ENCODE assay signal across 32 cellular contexts in the genomic region with DNA sequence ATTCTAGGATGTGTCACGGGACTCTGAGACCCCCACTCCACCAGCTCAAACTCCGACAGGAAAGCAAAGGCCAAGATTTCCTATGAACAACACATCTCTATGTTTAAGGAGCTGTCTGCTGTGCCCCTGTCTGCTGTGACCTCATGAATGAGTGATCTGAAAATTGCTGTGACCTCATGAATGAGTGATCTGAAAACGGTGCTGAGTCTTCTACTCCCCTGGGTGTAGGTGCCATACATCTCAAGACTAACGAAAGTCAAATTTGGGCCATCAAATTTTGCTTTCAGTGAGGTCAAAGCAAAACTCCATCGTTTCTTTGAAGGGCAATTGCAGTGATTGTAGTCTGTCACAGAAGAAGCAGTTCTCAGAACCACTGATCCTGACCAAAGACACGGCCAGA. TPM values are rescaled to one million over a fixed set of nuclear protein-coding genes. Genes with fewer than 3 reads are reported as not detected.
DNase-seq lines count a peak whose midpoint lies in the region; ATAC-seq, FAIRE-seq and TF ChIP-seq lines count a peak whose summit lies in the region.
"Had no signal": no experiment of that assay in that cellular context is flagged by ENCODE, and none has a peak within 500 bp of the region (broad histone marks: within the 10 kb centered on the region; RNA-seq: fewer than 3 reads in every experiment).

No MANE protein-coding gene starts in this region.

- no peak for TF ChIP-seq RAD21 in HepG2 (CRISPR knock-in tag; IDR thresholded peaks at IDR 0.05)

- 0 out of 2 replicates have a peak, but pooled peaks cover 2% of the 10 kb centered on the region for H4K20me1 ChIP-seq in HepG2 (ENCODE audit: insufficient read depth, low read length)
- H4K20me1 ChIP-seq: BLaER1 treated with 17β-estradiol and CSF1 and Interleukin-3, amounts not matched to agents 10 nM and 100 nM had no signal

- H3K4me2 ChIP-seq in HepG2 (ENCODE audit: low read depth, low read length): no peak overlapping the region

- no peaks in the 10 kb centered on the region for H3K79me2 ChIP-seq in HepG2 (ENCODE audit: insufficient read depth, low read length)

- H3K27ac ChIP-seq in HepG2 (ENCODE audit: extremely low read length, insufficient read depth, low read length) (no peak overlapping the region), right lobe of liver (no peak overlapping the region), left lung (peak overlapping the region in 1 of 2 donors; percentile 34)
- H3K27ac ChIP-seq: 22Rv1, SJCRH30 had no signal

- H2AFZ ChIP-seq in HepG2 (ENCODE audit: low read length): no peak overlapping the region

- H3K9me3 ChIP-seq in HepG2 (ENCODE audit: low read length) (no peaks in the 10 kb centered on the region), right lobe of liver (no peaks in the 10 kb centered on the region), left lung (no peaks in the 10 kb centered on the region)
- H3K9me3 ChIP-seq: BLaER1 treated with 17β-estradiol and CSF1 and Interleukin-3, amounts not matched to agents 10 nM and 100 nM; heart right ventricle; SJCRH30; spleen had no signal

- TF ChIP-seq EP300 in HepG2 (IDR thresholded peaks at IDR 0.05; ENCODE audit: low read depth in 2 of 2, low read length in 2 of 2): no peak
- TF ChIP-seq EP300 in HepG2 (CRISPR knock-in tag; IDR thresholded peaks at IDR 0.05; ENCODE audit: borderline replicate concordance): no peak

- POLR2A ChIA-PET in HepG2 (lab: Yijun Ruan, JAX): no interaction called here

- in situ Hi-C loops in HepG2 (cut with HindIII; ENCODE audit: extremely low pct_ligation_motif_present, low pct_unique_long_range_greater_than_20kb): no loop called here

- no peak for TF ChIP-seq CTCF in HepG2 (CRISPR knock-in tag; IDR thresholded peaks at IDR 0.05)
- no peak for TF ChIP-seq CTCF in right lobe of liver (IDR thresholded peaks at IDR 0.05)
- TF ChIP-seq CTCF in left lung (IDR thresholded peaks at IDR 0.05): no peak

- H3K4me3 ChIP-seq in HepG2 (replicated peaks in 1 of 3; ENCODE audit: insufficient read depth in 1 of 3, low read depth in 2 of 3, low read length in 3 of 3) (no peak overlapping the region), right lobe of liver (no peak overlapping the region), left lung (no peak overlapping the region)
- H3K4me3 ChIP-seq: BLaER1 treated with 17β-estradiol and CSF1 and Interleukin-3, amounts not matched to agents 10 nM and 100 nM; heart right ventricle; SJCRH30; spleen had no signal

- 0% methylated on average over 6 of the region's 6 CpGs for WGBS in HepG2 (ENCODE audit: low lambda C conversion rate)
- 36% methylated on average over 6 of the region's 6 CpGs for WGBS in right lobe of liver (ENCODE audit: insufficient coverage, low coverage, low lambda C conversion rate, missing lambda C conversion rate)

- TF ChIP-seq POLR2A in HepG2 (IDR thresholded peaks at IDR 0.05; ENCODE audit: insufficient read depth in 1 of 2, low read depth in 2 of 2, low read length in 2 of 2) (no peak), right lobe of liver (IDR thresholded peaks at IDR 0.05) (no peak)

- intact Hi-C loops in HepG2 (cut with micrococcal nuclease; ENCODE audit: unreplicated experiment) (no loop called here), right lobe of liver (cut with DNase I) (no loop called here), left lung (cut with DNase I) (no loop called here)

- ATAC-seq in HepG2 (no peak), right lobe of liver (no peak), GM21576 (IDR thresholded peaks at IDR 0.05; ENCODE audit: unreplicated experiment) (peak; percentile 23), HG03558 (IDR thresholded peaks at IDR 0.05; ENCODE audit: extremely low read depth, unreplicated experiment) (peak; percentile 21), left lung (no peak)
- ATAC-seq: activated naive CD4-positive, alpha-beta T cell treated with anti-CD3 and anti-CD28 coated beads, Interleukin-2, amount 50 U/mL, for 72 hours; heart right ventricle; naive thymus-derived CD4-positive, alpha-beta T cell; right cardiac atrium had no signal

- CTCF ChIA-PET in HepG2 (lab: Yijun Ruan, JAX; ENCODE audit: low intra/inter-chr PET ratio, low total read pairs): no interaction called here

- H3K27me3 ChIP-seq in HepG2 (ENCODE audit: control insufficient read depth in 1 of 2, insufficient read depth in 2 of 2, low read length in 2 of 2) (0 out of 5 replicates have a peak, but pooled peaks cover 0 to 7% of the 10 kb centered on the region in 2 experiments), right lobe of liver (no peaks in the 10 kb centered on the region), left lung (no peaks in the 10 kb centered on the region)
- H3K27me3 ChIP-seq: BLaER1 treated with 17β-estradiol and CSF1 and Interleukin-3, amounts not matched to agents 10 nM and 100 nM; SJCRH30; spleen had no signal

- BruUV-seq in HepG2 (replicated peaks; lab: Mats Ljungman, UMichigan): no TSS peak

- no peaks in the 10 kb centered on the region for H3K36me3 ChIP-seq in HepG2 (replicated peaks in 1 of 2; ENCODE audit: control insufficient read depth in 1 of 2, insufficient read depth in 2 of 2, low read length in 2 of 2)
- H3K36me3 ChIP-seq in right lobe of liver: no peaks in the 10 kb centered on the region
- no peaks in the 10 kb centered on the region for H3K36me3 ChIP-seq in left lung
- H3K36me3 ChIP-seq: BLaER1 treated with 17β-estradiol and CSF1 and Interleukin-3, amounts not matched to agents 10 nM and 100 nM; heart right ventricle; SJCRH30; spleen had no signal

- H3K4me1 ChIP-seq in HepG2 (ENCODE audit: insufficient read depth, low read length): no peaks in the 10 kb centered on the region
- H3K4me1 ChIP-seq in right lobe of liver: no peaks in the 10 kb centered on the region
- no peaks in the 10 kb centered on the region for H3K4me1 ChIP-seq in left lung
- H3K4me1 ChIP-seq: heart right ventricle, SJCRH30 had no signal

- FAIRE-seq in HepG2 (lab: Jason Lieb, UNC): no peak
- FAIRE-seq: frontal cortex, kidney had no signal

- H3K9ac ChIP-seq in HepG2 (ENCODE audit: insufficient read depth, low read depth, low read length): no peak overlapping the region
- H3K9ac ChIP-seq: BLaER1 treated with 17β-estradiol and CSF1 and Interleukin-3, amounts not matched to agents 10 nM and 100 nM had no signal

- DNase-seq in HepG2 (ENCODE audit: low spot score): no peak
- no peak for DNase-seq in right lobe of liver
- no peak for DNase-seq in activated T-cell treated with anti-CD3 and anti-CD28 coated beads, Interleukin-2, amount 50 U/mL, for 1 hour
- no peak for DNase-seq in left lung
- no peak for DNase-seq in islet precursor cell
- no peak for DNase-seq in activated CD8-positive, alpha-beta memory T cell treated with anti-CD3 and anti-CD28 coated beads, Interleukin-2, amount 50 U/mL, for 48 hours
- DNase-seq: activated CD4-positive, alpha-beta T cell treated with anti-CD3 and anti-CD28 coated beads, Interleukin-2, amount 10 ng/mL, durations not matched to agents 24 days and 14 days; activated CD8-positive, alpha-beta memory T cell treated with anti-CD3 and anti-CD28 coated beads for 24 hours; activated effector memory CD4-positive, alpha-beta T cell treated with Interleukin-2 at 50 U/mL for 16 hours; COR-L47; DMS53; GOT3; heart right ventricle; kidney; midbrain; naive thymus-derived CD4-positive, alpha-beta T cell; NCI-H1092; NCI-H1694 treated with DMSO at 0.1 percent for 48 hours; NCI-H510A; right cardiac atrium; RPMI8226; SJCRH30; spleen; substantia nigra had no signal

RNA-seq across cellular contexts. Expression of gene IL5RA, which starts 24.4 kb away (rescaled TPM):
- total RNA-seq in HepG2 (2016; rRNA removed; fragmentation: Illumina TruSeq; extraction: Trizol) (not detected in 2 replicates), right lobe of liver (not detected), left lung (1 to 10 TPM in 1 of 2 donors, under 1 TPM in 1; 0.50 to 2.5 TPM)
- not detected in 2 replicates for total RNA-seq in HepG2 (2016; cell fraction: cytosol; rRNA removed; fragmentation: Illumina TruSeq; extraction: Trizol; ENCODE audit: low read depth)
- total RNA-seq in HepG2 (2016; cell fraction: insoluble cytoplasmic fraction; rRNA removed; fragmentation: Illumina TruSeq; extraction: Trizol): not detected in 2 replicates
- not detected in 2 replicates for total RNA-seq in HepG2 (2016; cell fraction: membrane; rRNA removed; fragmentation: Illumina TruSeq; extraction: Trizol)
- total RNA-seq in HepG2 (2016; cell fraction: nucleus; rRNA removed; fragmentation: Illumina TruSeq; extraction: Trizol): not detected in 2 replicates
- not detected in 2 replicates for polyA plus RNA-seq in HepG2 (2011; rRNA removed)
- not detected in 2 replicates for polyA plus RNA-seq in HepG2 (2011; cell fraction: cytosol; rRNA removed)
- not detected in 2 replicates for polyA plus RNA-seq in HepG2 (2011; cell fraction: nucleus; rRNA removed)
- polyA plus RNA-seq in HepG2 (2012): not detected in 2 replicates
- not detected in 2 replicates for polyA plus RNA-seq in HepG2 (2016; cell fraction: cytosol; fragmentation: Illumina TruSeq; extraction: Trizol; ENCODE audit: low read depth)
- not detected in 2 replicates for polyA plus RNA-seq in HepG2 (2016; cell fraction: insoluble cytoplasmic fraction; fragmentation: Illumina TruSeq; extraction: Trizol; ENCODE audit: low read depth)
- polyA plus RNA-seq in HepG2 (2016; cell fraction: membrane; fragmentation: Illumina TruSeq; extraction: Trizol; ENCODE audit: low read depth): not detected in 2 replicates
- not detected in 2 replicates for polyA plus RNA-seq in HepG2 (2016; cell fraction: nucleus; fragmentation: Illumina TruSeq; extraction: Trizol; ENCODE audit: insufficient read depth, low read depth)
- polyA minus RNA-seq in HepG2 (2011; rRNA and poly(A)+ RNA removed; ENCODE audit: low replicate concordance): not detected in 2 replicates
- polyA minus RNA-seq in HepG2 (2011; cell fraction: cytosol; rRNA and poly(A)+ RNA removed): not detected in 2 replicates
- not detected in 2 replicates for polyA minus RNA-seq in HepG2 (2011; cell fraction: nucleus; rRNA and poly(A)+ RNA removed)
- total RNA-seq: activated CD4-positive, alpha-beta T cell treated with anti-CD3 and anti-CD28 coated beads, Interleukin-2, amount 10 ng/mL, durations not matched to agents 24 days and 14 days; activated naive CD4-positive, alpha-beta T cell treated with anti-CD3 and anti-CD28 coated beads, Interleukin-2, amount 50 U/mL, for 72 hours; chondrocyte; OCI-LY7; SJCRH30 had no signal
- polyA plus RNA-seq: naive thymus-derived CD4-positive, alpha-beta T cell had no signal

RNA-seq across cellular contexts. Expression of gene TRNT1, which starts 41.0 kb away (rescaled TPM):
- 27.7 and 31.1 TPM in 2 replicates for total RNA-seq in HepG2 (2016; rRNA removed; fragmentation: Illumina TruSeq; extraction: Trizol)
- total RNA-seq in HepG2 (2016; cell fraction: cytosol; rRNA removed; fragmentation: Illumina TruSeq; extraction: Trizol; ENCODE audit: low read depth): 29.0 and 32.0 TPM in 2 replicates
- total RNA-seq in HepG2 (2016; cell fraction: insoluble cytoplasmic fraction; rRNA removed; fragmentation: Illumina TruSeq; extraction: Trizol): 28.7 and 29.8 TPM in 2 replicates
- 13.4 and 16.4 TPM in 2 replicates for total RNA-seq in HepG2 (2016; cell fraction: membrane; rRNA removed; fragmentation: Illumina TruSeq; extraction: Trizol)
- 49.9 and 50.1 TPM in 2 replicates for total RNA-seq in HepG2 (2016; cell fraction: nucleus; rRNA removed; fragmentation: Illumina TruSeq; extraction: Trizol)
- 7.5 and 9.4 TPM in 2 replicates for polyA plus RNA-seq in HepG2 (2011; rRNA removed)
- polyA plus RNA-seq in HepG2 (2011; cell fraction: cytosol; rRNA removed): 2.2 and 3.0 TPM in 2 replicates
- 14.8 and 17.3 TPM in 2 replicates for polyA plus RNA-seq in HepG2 (2011; cell fraction: nucleus; rRNA removed)
- 15.2 and 18.1 TPM in 2 replicates for polyA plus RNA-seq in HepG2 (2012)
- 5.3 and 7.1 TPM in 2 replicates for polyA plus RNA-seq in HepG2 (2016; cell fraction: cytosol; fragmentation: Illumina TruSeq; extraction: Trizol; ENCODE audit: low read depth)
- 30.3 and 34.3 TPM in 2 replicates for polyA plus RNA-seq in HepG2 (2016; cell fraction: insoluble cytoplasmic fraction; fragmentation: Illumina TruSeq; extraction: Trizol; ENCODE audit: low read depth)
- polyA plus RNA-seq in HepG2 (2016; cell fraction: membrane; fragmentation: Illumina TruSeq; extraction: Trizol; ENCODE audit: low read depth): 10.1 and 10.6 TPM in 2 replicates
- 45.5 and 47.6 TPM in 2 replicates for polyA plus RNA-seq in HepG2 (2016; cell fraction: nucleus; fragmentation: Illumina TruSeq; extraction: Trizol; ENCODE audit: insufficient read depth, low read depth)
- 12.0 and 20.5 TPM in 2 replicates for polyA minus RNA-seq in HepG2 (2011; rRNA and poly(A)+ RNA removed; ENCODE audit: low replicate concordance)
- 5.1 and 5.2 TPM in 2 replicates for polyA minus RNA-seq in HepG2 (2011; cell fraction: cytosol; rRNA and poly(A)+ RNA removed)
- 58.9 and 61.8 TPM in 2 replicates for polyA minus RNA-seq in HepG2 (2011; cell fraction: nucleus; rRNA and poly(A)+ RNA removed)
- 10 to 100 TPM in 1 of 6 experiments, 1 to 10 TPM in 5; 7.4 to 11.8 (median 9.1) TPM for total RNA-seq in right lobe of liver
- 10 to 100 TPM; 21.4 to 23.8 TPM for total RNA-seq in left lung

Comparison
In these comparisons a context has a peak if more than half of its experiments do, and no peak if none do; other contexts are left out.
1. ATAC-seq: peak in GM21576 (single experiment) and HG03558 (single experiment); none in HepG2 (single experiment), right lobe of liver (0 of 4) and left lung (single experiment).